ENCODE assay signal across 2 cellular contexts in genomic region chr12:57388425-57388824, GRCh38.
TF ChIP-seq lines count a peak whose summit lies in the region.

No MANE protein-coding gene starts in this region.

TF ChIP-seq in GM23338, 12 proteins besides CTCF, POLR2A, EP300 and RAD21:
- TF ChIP-seq POLR2AphosphoS5 (IDR thresholded peaks at IDR 0.05; ENCODE audit: low read depth) (no peak), ETS1 (IDR thresholded peaks at IDR 0.05) (no peak), EZH2 (IDR thresholded peaks at IDR 0.05; ENCODE audit: low read depth, unreplicated experiment) (no peak), CREB1 (CRISPR knock-in tag; IDR thresholded peaks at IDR 0.05; ENCODE audit: low read depth) (no peak), JUNB (IDR thresholded peaks at IDR 0.05; ENCODE audit: unreplicated experiment) (no peak), REST (IDR thresholded peaks at IDR 0.05; ENCODE audit: unreplicated experiment) (no peak), NANOG (IDR thresholded peaks at IDR 0.05; ENCODE audit: borderline replicate concordance) (no peak), ZNF114 (CRISPR knock-in tag; IDR thresholded peaks at IDR 0.05) (no peak), ZNF462 (CRISPR knock-in tag; IDR thresholded peaks at IDR 0.05) (no peak), ZNF331 (CRISPR knock-in tag; IDR thresholded peaks at IDR 0.05; ENCODE audit: low read depth) (no peak), EZH2phosphoT487 (IDR thresholded peaks at IDR 0.05; ENCODE audit: unreplicated experiment) (no peak), STAT1 (IDR thresholded peaks at IDR 0.05; ENCODE audit: unreplicated experiment) (no peak)

TF ChIP-seq in K562, 482 proteins besides CTCF, POLR2A, EP300 and RAD21:
- TF ChIP-seq MECOM (CRISPR knock-in tag; IDR thresholded peaks at IDR 0.05) (no peak), CBFA2T3 (IDR thresholded peaks at IDR 0.05) (peak; percentile 62), ZNF253 (CRISPR knock-in tag; conservative IDR thresholded peaks at IDR 0.05) (no peak), TCF3 (CRISPR knock-in tag; IDR thresholded peaks at IDR 0.05) (0 out of 2 replicates have a peak, but pooled peaks have one; percentile 10)
